Comparison of ENCODE assay signal across 9 cellular contexts in the genomic region with DNA sequence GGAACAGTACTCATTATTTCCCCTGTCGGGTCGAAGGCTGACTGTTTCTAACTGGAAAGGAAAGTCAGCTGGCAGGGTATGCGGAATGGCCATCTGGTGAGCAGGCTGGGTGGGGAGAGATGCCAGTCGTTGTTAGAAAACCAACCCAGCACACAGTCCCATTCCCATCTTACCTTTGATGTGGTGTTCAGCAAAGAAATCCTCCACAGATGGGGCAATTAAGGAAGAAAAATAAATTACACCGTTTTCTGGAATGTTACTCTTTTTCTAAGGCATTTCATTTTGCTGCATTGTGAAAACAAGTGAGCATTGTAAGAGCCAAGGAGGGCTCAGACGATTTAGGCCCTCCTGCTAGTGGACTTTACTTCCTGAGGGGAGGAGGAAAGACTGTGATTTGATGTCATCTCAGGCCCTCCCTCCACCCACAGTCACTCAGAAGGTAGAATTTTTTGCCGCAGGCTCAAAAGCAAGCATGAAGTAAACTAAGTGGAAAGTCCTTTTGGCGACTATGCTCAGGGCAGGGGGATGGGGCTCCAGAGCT. TPM values are rescaled to one million over a fixed set of nuclear protein-coding genes. Genes with fewer than 3 reads are reported as not detected.
DNase-seq lines count a peak whose midpoint lies in the region; ATAC-seq and TF ChIP-seq lines count a peak whose summit lies in the region.
"Had no signal": no experiment of that assay in that cellular context is flagged by ENCODE, and none has a peak within 500 bp of the region (broad histone marks: within the 10 kb centered on the region; RNA-seq: fewer than 3 reads in every experiment).

A gene (minus strand): TSS at position 335 of the 541 bp plus-strand sequence. CDS start 1,703 bp downstream, outside the sequence.

- peaks cover 0 to 30% of the 10 kb centered on the region in 2 experiments; a peak in 2 of 3 replicates for H3K36me3 ChIP-seq in HEK293 (ENCODE audit: control insufficient read depth in 2 of 2, insufficient read depth in 1 of 2, low read length in 2 of 2)
- H3K36me3 ChIP-seq in mammary epithelial cell (ENCODE audit: insufficient read depth, low read length) = no peaks in the 10 kb centered on the region
- H3K36me3 ChIP-seq in spleen = peaks cover 0 to 43% (median 2%) of the 10 kb centered on the region in 6 donors

- in situ Hi-C loops in mammary epithelial cell (cut with MboI; ENCODE audit: low sequenced_read_pairs in 2 of 2) = no loop called here

- no peak for TF ChIP-seq POLR2A in spleen (IDR thresholded peaks at IDR 0.05)

- H3K9me3 Mint-ChIP-seq in effector memory CD8-positive, alpha-beta T cell = no peaks in the 10 kb centered on the region

- CTCF ChIA-PET in HEK293 (lab: Yijun Ruan, JAX) = interaction anchor here (0.6 kb wide), 1 partner anchor 1097 kb away, joined by 3 read pairs; no protein-coding TSS in a partner anchor
- CTCF ChIA-PET in mammary epithelial cell (lab: Charles Lee; ENCODE audit: low non-redundant PET) = no interaction called here

- 3% methylated on average over 8 of the region's 8 CpGs for WGBS in mammary epithelial cell (ENCODE audit: low coverage, missing lambda C conversion rate)
- 58 to 68% (median 64%) methylated on average over 8 of the region's 8 CpGs for WGBS in spleen, 5 donors

- H3K36me3 Mint-ChIP-seq in effector memory CD8-positive, alpha-beta T cell (ENCODE audit: insufficient read depth) = peaks cover 6% of the 10 kb centered on the region

- BruUV-seq in mammary epithelial cell (replicated peaks; lab: Mats Ljungman, UMichigan) = TSS peak; percentile 57

- H4K20me1 ChIP-seq in mammary epithelial cell (ENCODE audit: insufficient read depth, low read length) = no peaks in the 10 kb centered on the region

- H3K4me2 ChIP-seq in mammary epithelial cell (ENCODE audit: insufficient read depth, low read depth, low read length) = peak within 1 kb of the TSS; percentile 84

- H3K27me3 ChIP-seq in mammary epithelial cell (ENCODE audit: insufficient read depth, low read length) = no peaks in the 10 kb centered on the region
- H3K27me3 ChIP-seq in spleen (replicated peaks in 1 of 7) = no peaks in the 10 kb centered on the region

- H3K27ac ChIP-seq in HEK293 (ENCODE audit: extremely low read depth, low read depth, low read length) (no peak within 1 kb of the TSS), mammary epithelial cell (ENCODE audit: insufficient read depth, low read depth, low read length) (peak within 1 kb of the TSS; percentile 82), spleen (peak within 1 kb of the TSS in 5 of 8 donors; percentile 5 to 64 (median 61))

- H3K27ac Mint-ChIP-seq in effector memory CD8-positive, alpha-beta T cell = no peak within 1 kb of the TSS

- H3K4me1 Mint-ChIP-seq in effector memory CD8-positive, alpha-beta T cell (ENCODE audit: low read depth in 2 of 2) = no peaks in the 10 kb centered on the region

- H3K4me1 ChIP-seq in HEK293 (ENCODE audit: control insufficient read depth, insufficient read depth, low read length) = no peaks in the 10 kb centered on the region; the same call in 1 of the 2 replicates
- peaks cover 28% of the 10 kb centered on the region for H3K4me1 ChIP-seq in mammary epithelial cell (ENCODE audit: insufficient read depth, low read length)
- H3K4me1 ChIP-seq in spleen = peaks cover 0 to 26% (median 4%) of the 10 kb centered on the region in 6 donors

- H3K9me3 ChIP-seq in HEK293 (ENCODE audit: control insufficient read depth, insufficient read depth, low read depth, low read length) (no peaks in the 10 kb centered on the region), mammary epithelial cell (replicated peaks; ENCODE audit: insufficient read depth, low read length) (no peaks in the 10 kb centered on the region), spleen (peaks cover 0 to 3% (median 0%) of the 10 kb centered on the region in 8 donors)

- intact Hi-C loops in mammary epithelial cell (cut with micrococcal nuclease) = no loop called here
- intact Hi-C loops in spleen (cut with DNase I; ENCODE audit: low total_unique reads) = no loop called here

- POLR2A ChIA-PET in HEK293 (lab: Yijun Ruan, JAX) = interaction anchor here (1.1 to 1.7 kb wide), 2 partner anchors 17 to 52 kb away, joined by 3 to 10 read pairs; a partner anchor contains a TSS

- H3K9ac ChIP-seq in mammary epithelial cell (ENCODE audit: insufficient read depth, low read length) = peak within 1 kb of the TSS; percentile 65

- TF ChIP-seq CTCF in HEK293 (tag by site-specific recombination; IDR thresholded peaks at IDR 0.05) (no peak), mammary epithelial cell (conservative IDR thresholded peaks at IDR 0.05 in 1 of 2, IDR thresholded peaks at IDR 0.05 in 1 of 2; ENCODE audit: extremely low read depth in 1 of 2, insufficient read depth in 1 of 2, low read depth in 1 of 2, low read length in 2 of 2) (no peak), spleen (IDR thresholded peaks at IDR 0.05 in 8 of 11, conservative IDR thresholded peaks at IDR 0.05 in 3 of 11) (no peak)

- H3K4me3 ChIP-seq in HEK293 (ENCODE audit: low read depth, low read length) = peak within 1 kb of the TSS; percentile 7
- peak within 1 kb of the TSS; percentile 40 to 51 (median 43) for H3K4me3 ChIP-seq in mammary epithelial cell (replicated peaks in 1 of 3; ENCODE audit: insufficient read depth in 1 of 3, low read depth in 2 of 3, low read length in 3 of 3)
- H3K4me3 ChIP-seq in spleen = peak within 1 kb of the TSS in 5 of 8 donors; percentile 7 to 47 (median 19)
- H3K4me3 ChIP-seq: skin epidermis had no signal

- no peaks in the 10 kb centered on the region for H3K27me3 Mint-ChIP-seq in effector memory CD8-positive, alpha-beta T cell

- dilution Hi-C loops in mammary epithelial cell (cut with HindIII; ENCODE audit: low sequenced_read_pairs) = no loop called here

- no peak for ATAC-seq in effector memory CD8-positive, alpha-beta T cell (replicated peaks)
- ATAC-seq in HG03045 (IDR thresholded peaks at IDR 0.05; ENCODE audit: unreplicated experiment) (no peak), GM18519 (IDR thresholded peaks at IDR 0.05; ENCODE audit: low FRiP score, unreplicated experiment) (no peak)

- no peak within 1 kb of the TSS for H3K4me3 Mint-ChIP-seq in effector memory CD8-positive, alpha-beta T cell

- no peaks in the 10 kb centered on the region for H3K79me2 ChIP-seq in mammary epithelial cell (ENCODE audit: insufficient read depth, low read length)

- DNase-seq in mammary epithelial cell = peak; percentile 80
- peak; percentile 93 for DNase-seq in islet precursor cell
- no peak for DNase-seq in spleen
- no peak for DNase-seq in DMS153 (lab: John Stamatoyannopoulos, UW)
- no peak for DNase-seq in effector memory CD8-positive, alpha-beta T cell

- H2AFZ ChIP-seq in mammary epithelial cell (ENCODE audit: low read depth, low read length) = peak within 1 kb of the TSS; percentile 66

TF ChIP-seq in HEK293, 187 proteins besides CTCF, POLR2A, EP300 and RAD21 (continues in another document):
- TF ChIP-seq, protein P1, sequence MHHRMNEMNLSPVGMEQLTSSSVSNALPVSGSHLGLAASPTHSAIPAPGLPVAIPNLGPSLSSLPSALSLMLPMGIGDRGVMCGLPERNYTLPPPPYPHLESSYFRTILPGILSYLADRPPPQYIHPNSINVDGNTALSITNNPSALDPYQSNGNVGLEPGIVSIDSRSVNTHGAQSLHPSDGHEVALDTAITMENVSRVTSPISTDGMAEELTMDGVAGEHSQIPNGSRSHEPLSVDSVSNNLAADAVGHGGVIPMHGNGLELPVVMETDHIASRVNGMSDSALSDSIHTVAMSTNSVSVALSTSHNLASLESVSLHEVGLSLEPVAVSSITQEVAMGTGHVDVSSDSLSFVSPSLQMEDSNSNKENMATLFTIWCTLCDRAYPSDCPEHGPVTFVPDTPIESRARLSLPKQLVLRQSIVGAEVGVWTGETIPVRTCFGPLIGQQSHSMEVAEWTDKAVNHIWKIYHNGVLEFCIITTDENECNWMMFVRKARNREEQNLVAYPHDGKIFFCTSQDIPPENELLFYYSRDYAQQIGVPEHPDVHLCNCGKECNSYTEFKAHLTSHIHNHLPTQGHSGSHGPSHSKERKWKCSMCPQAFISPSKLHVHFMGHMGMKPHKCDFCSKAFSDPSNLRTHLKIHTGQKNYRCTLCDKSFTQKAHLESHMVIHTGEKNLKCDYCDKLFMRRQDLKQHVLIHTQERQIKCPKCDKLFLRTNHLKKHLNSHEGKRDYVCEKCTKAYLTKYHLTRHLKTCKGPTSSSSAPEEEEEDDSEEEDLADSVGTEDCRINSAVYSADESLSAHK (tag by site-specific recombination; IDR thresholded peaks at IDR 0.05) = peak; percentile 35; the same call in 1 of the 2 replicates
- TF ChIP-seq ZBTB17 (tag by site-specific recombination; IDR thresholded peaks at IDR 0.05) (peak; percentile 53; the same call in 1 of the 2 replicates), ZNF621 (tag by site-specific recombination; IDR thresholded peaks at IDR 0.05) (no peak), OSR2 (tag by site-specific recombination; IDR thresholded peaks at IDR 0.05) (no peak), ZNF341 (tag by site-specific recombination; IDR thresholded peaks at IDR 0.05; ENCODE audit: low read depth) (peak; percentile 55), ZNF768 (tag by site-specific recombination; IDR thresholded peaks at IDR 0.05) (no peak), ZNF629 (tag by site-specific recombination; IDR thresholded peaks at IDR 0.05) (peak; percentile 38; the same call in 1 of the 2 replicates), ZNF600 (tag by site-specific recombination; IDR thresholded peaks at IDR 0.05) (0 out of 2 replicates have a peak, but pooled peaks have one; percentile 30), KLF8 (tag by site-specific recombination; IDR thresholded peaks at IDR 0.05) (no peak), GLI2 (tag by site-specific recombination; IDR thresholded peaks at IDR 0.05; ENCODE audit: borderline replicate concordance, low read depth) (no peak), ZNF416 (tag by site-specific recombination; IDR thresholded peaks at IDR 0.05) (no peak), ZFHX2 (tag by site-specific recombination; conservative IDR thresholded peaks at IDR 0.05) (peak; percentile 37; the same call in 1 of the 2 replicates), ZNF560 (tag by site-specific recombination; IDR thresholded peaks at IDR 0.05; ENCODE audit: borderline replicate concordance) (no peak)
- TF ChIP-seq, protein P2, sequence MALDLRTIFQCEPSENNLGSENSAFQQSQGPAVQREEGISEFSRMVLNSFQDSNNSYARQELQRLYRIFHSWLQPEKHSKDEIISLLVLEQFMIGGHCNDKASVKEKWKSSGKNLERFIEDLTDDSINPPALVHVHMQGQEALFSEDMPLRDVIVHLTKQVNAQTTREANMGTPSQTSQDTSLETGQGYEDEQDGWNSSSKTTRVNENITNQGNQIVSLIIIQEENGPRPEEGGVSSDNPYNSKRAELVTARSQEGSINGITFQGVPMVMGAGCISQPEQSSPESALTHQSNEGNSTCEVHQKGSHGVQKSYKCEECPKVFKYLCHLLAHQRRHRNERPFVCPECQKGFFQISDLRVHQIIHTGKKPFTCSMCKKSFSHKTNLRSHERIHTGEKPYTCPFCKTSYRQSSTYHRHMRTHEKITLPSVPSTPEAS (tag by site-specific recombination; IDR thresholded peaks at IDR 0.05) = no peak

RNA-seq across cellular contexts. Expression of the gene that starts here (rescaled TPM):
- total RNA-seq in mammary epithelial cell = 100 to 1,000 TPM in 1 of 2 donors, 10 to 100 TPM in 1; 29.4 to 198 TPM
- 12.4 TPM for polyA plus RNA-seq in mammary epithelial cell
- 21.8 TPM for polyA minus RNA-seq in mammary epithelial cell
- total RNA-seq in spleen = 1 to 10 TPM; 2.0 to 6.9 (median 5.4) TPM
- 1 to 10 TPM; 1.5 to 3.3 (median 2.7) TPM for polyA plus RNA-seq in spleen

Comparison
In these comparisons a context has a peak if more than half of its experiments do, and no peak if none do; other contexts are left out.
1. DNase-seq: peak in mammary epithelial cell (single experiment) and islet precursor cell (single experiment); none in spleen (single experiment), DMS153 (single experiment) and effector memory CD8-positive, alpha-beta T cell (0 of 3).
2. Peak in every context shown above with its lines, with median percentiles within 50 percentile points of each other: H3K4me3 ChIP-seq.